ENCODE assay signal across 27 cellular contexts in genomic region chr3:80408322-80408721, GRCh38.
"Had no signal": no experiment of that assay in that cellular context is flagged by ENCODE, and none has a peak within 500 bp of the region (broad histone marks: within the 10 kb centered on the region; RNA-seq: fewer than 3 reads in every experiment).

No MANE protein-coding gene starts in this region.

- H3K9me3 ChIP-seq: body of pancreas had no signal

- ATAC-seq: activated CD8-positive, alpha-beta memory T cell treated with anti-CD3 and anti-CD28 coated beads, Interleukin-2, amount 10 ng/mL, durations not matched to agents 7 days and 5 days; body of pancreas; Panc1; Right ventricle myocardium inferior; T-cell had no signal

- H3K4me1 ChIP-seq: body of pancreas had no signal

- H3K27ac ChIP-seq: body of pancreas, SK-N-MC had no signal

- DNase-seq: activated B cell treated with CpG ODN at 0.5 μM for 24 hours; activated CD4-positive, alpha-beta T cell treated with anti-CD3 and anti-CD28 coated beads for 1 hour; activated CD4-positive, alpha-beta T cell treated with anti-CD3 and anti-CD28 coated beads, Interleukin-2, amount 10 ng/mL, durations not matched to agents 24 days and 14 days; activated CD4-positive, alpha-beta T cell treated with anti-CD3 and anti-CD28 coated beads, Interleukin-2, amount 50 U/mL, for 48 hours; activated CD8-positive, alpha-beta memory T cell treated with anti-CD3 and anti-CD28 coated beads, Interleukin-2, amount 10 ng/mL, durations not matched to agents 7 days and 5 days; activated effector memory CD4-positive, alpha-beta T cell treated with Interleukin-2 at 50 U/mL for 16 hours; activated naive CD4-positive, alpha-beta T cell; activated T-cell treated with anti-CD3 and anti-CD28 coated beads, Interleukin-2, amount 50 U/mL, for 24 hours; aorta; body of pancreas; central memory CD4-positive, alpha-beta T cell; Karpas-422; MM.1S; NCI-H1105; NCI-H146; NCI-H187 treated with DMSO at 0.1 percent for 48 hours; NCI-H2081 treated with DMSO at 0.1 percent for 48 hours; NCI-H2171 treated with DMSO at 0.1 percent for 48 hours; NCI-H510A treated with DMSO at 0.1 percent for 48 hours; NCI-H774; RPMI8226; T-cell; T-helper 2 cell; T1000 had no signal

- H3K4me3 ChIP-seq: body of pancreas, SK-N-MC had no signal

- H3K27me3 ChIP-seq: body of pancreas had no signal
